11 cellular contexts compared by ENCODE assay signal in the genomic region with DNA sequence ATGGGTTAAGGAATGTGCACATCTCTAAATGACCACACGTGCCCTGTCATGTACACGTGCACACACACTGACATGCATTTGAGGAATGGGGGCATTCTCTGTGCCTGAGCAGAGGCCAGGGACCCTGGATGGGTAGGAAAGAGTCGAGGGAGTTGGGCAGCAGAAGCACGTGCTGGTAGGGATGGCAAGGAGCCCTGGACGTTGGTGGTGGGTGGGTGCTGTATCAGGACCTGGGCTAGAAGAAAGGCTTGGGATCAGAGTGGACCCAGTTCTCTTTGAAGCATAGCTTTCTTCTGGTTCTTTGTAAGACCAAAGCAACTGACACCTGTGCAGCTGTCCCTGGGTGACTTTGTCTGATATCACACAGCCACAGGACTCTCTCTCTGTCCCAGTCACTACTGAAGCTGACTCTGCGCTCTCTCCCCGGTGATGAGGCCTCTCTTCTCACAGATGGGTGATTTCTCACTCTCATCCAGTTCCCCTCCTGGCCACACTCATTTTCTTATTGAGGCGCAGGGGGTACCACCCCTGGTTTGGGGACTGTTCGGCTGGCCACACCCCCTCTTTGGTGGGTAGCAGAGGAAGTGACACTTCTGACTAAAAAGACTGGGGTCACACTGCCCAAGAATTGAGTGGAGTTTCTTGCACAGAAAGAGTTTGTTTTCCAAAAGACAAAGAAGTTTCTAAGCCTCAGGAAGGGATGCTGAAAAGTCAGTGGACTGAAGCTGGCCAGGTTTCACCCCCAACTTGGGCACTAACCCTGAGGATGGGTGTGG.
DNase-seq lines count a peak whose midpoint lies in the region; ATAC-seq and TF ChIP-seq lines count a peak whose summit lies in the region.
"Had no signal": no experiment of that assay in that cellular context is flagged by ENCODE, and none has a peak within 500 bp of the region (broad histone marks: within the 10 kb centered on the region; RNA-seq: fewer than 3 reads in every experiment).

No MANE protein-coding gene starts in this region.

- peak overlapping the region; percentile 55 for H2AFZ ChIP-seq in IMR-90 (replicated peaks; ENCODE audit: low read length, poor library complexity)

- H3K14ac ChIP-seq in IMR-90 (replicated peaks; ENCODE audit: low read depth, low read length), result no peak overlapping the region

- ATAC-seq in GM18505 (IDR thresholded peaks at IDR 0.05; ENCODE audit: unreplicated experiment) (peak; percentile 54), IMR-90 (ENCODE audit: low read depth) (no peak), naive B cell (ENCODE audit: low read depth in 2 of 2) (peak in 1 of 2 donors; percentile 60)
- ATAC-seq in effector memory CD8-positive, alpha-beta T cell (replicated peaks), result no peak

- H3K4me3 ChIP-seq in IMR-90 (ENCODE audit: insufficient read depth, low read depth, low read length), result no peak overlapping the region
- H3K4me3 ChIP-seq: suprapubic skin had no signal

- H2AK5ac ChIP-seq in IMR-90 (ENCODE audit: low read depth, low read length), result peak overlapping the region; percentile 70

- H3K4me1 Mint-ChIP-seq in naive B cell, result peaks cover 10 to 27% (median 18%) of the 10 kb centered on the region in 3 donors
- H3K4me1 Mint-ChIP-seq in effector memory CD8-positive, alpha-beta T cell (ENCODE audit: low read depth in 2 of 2), result peaks cover 0 to 3% of the 10 kb centered on the region in 2 donors

- H2BK20ac ChIP-seq in IMR-90 (ENCODE audit: low read depth, low read length), result peak overlapping the region; percentile 63; the same call in 1 of the 2 replicates

- no peak overlapping the region for H2BK5ac ChIP-seq in IMR-90 (ENCODE audit: low read depth, low read length, poor library complexity, severe bottlenecking)

- dilution Hi-C loops in IMR-90 (cut with HindIII; ENCODE audit: low sequenced_read_pairs, unreplicated experiment), result no loop called here

- H3K23ac ChIP-seq in IMR-90 (ENCODE audit: low read depth, low read length), result no peak overlapping the region

- H3K4ac ChIP-seq in IMR-90 (ENCODE audit: low read depth, low read length), result peak overlapping the region; percentile 51; the same call in 1 of the 2 replicates

- peaks cover 10% of the 10 kb centered on the region; the same call in 1 of the 2 replicates for H3K9me1 ChIP-seq in IMR-90 (ENCODE audit: insufficient read depth, low read length)

- TF ChIP-seq RAD21 in IMR-90 (IDR thresholded peaks at IDR 0.05; ENCODE audit: low read length), result no peak

- H3K9ac ChIP-seq in IMR-90 (ENCODE audit: low read depth, low read length), result no peak overlapping the region

- peak overlapping the region; percentile 22; the same call in 1 of the 3 replicates for H2BK15ac ChIP-seq in IMR-90 (ENCODE audit: low read depth, low read length)

- POLR2A ChIA-PET in IMR-90 (lab: Charles Lee; ENCODE audit: unreplicated experiment), result no interaction called here

- TF ChIP-seq POLR2A in GM18505 (IDR thresholded peaks at IDR 0.05; ENCODE audit: borderline replicate concordance, extremely low read depth, insufficient read depth, insufficient read length) (no peak), IMR-90 (IDR thresholded peaks at IDR 0.05; ENCODE audit: low read depth, low read length) (no peak)

- H3K4me2 ChIP-seq in IMR-90 (ENCODE audit: low read depth, low read length), result no peak overlapping the region

- peak overlapping the region in 2 of 8 donors; percentile 65 to 78 for H3K4me3 Mint-ChIP-seq in naive B cell
- H3K4me3 Mint-ChIP-seq in effector memory CD8-positive, alpha-beta T cell, result no peak overlapping the region

- peaks cover 0 to 10% of the 10 kb centered on the region in 2 experiments; a peak in 1 of 4 replicates for H3K79me1 ChIP-seq in IMR-90 (ENCODE audit: low read depth in 1 of 2, low read length in 2 of 2)

- H3K18ac ChIP-seq in IMR-90 (ENCODE audit: low read depth, low read length), result no peak overlapping the region

- H3K27ac Mint-ChIP-seq in naive B cell, result peak overlapping the region in 1 of 6 donors; percentile 59
- no peak overlapping the region for H3K27ac Mint-ChIP-seq in effector memory CD8-positive, alpha-beta T cell

- H4K20me1 ChIP-seq in IMR-90 (ENCODE audit: insufficient read depth, low read length), result peaks cover 12% of the 10 kb centered on the region

- H4K8ac ChIP-seq in IMR-90 (ENCODE audit: low read depth in 2 of 2, low read length in 2 of 2), result peak overlapping the region in 1 of 2 experiments; percentile 10; a peak in 1 of 4 replicates

- in situ Hi-C loops in IMR-90 (cut with MboI; ENCODE audit: low sequenced_read_pairs), result no loop called here

- H3K27me3 ChIP-seq in IMR-90 (ENCODE audit: control insufficient read depth, insufficient read depth, low read length), result peaks cover 2% of the 10 kb centered on the region; the same call in 1 of the 2 replicates

- H3K9me3 ChIP-seq in IMR-90 (ENCODE audit: control insufficient read depth, insufficient read depth, low read length), result no peaks in the 10 kb centered on the region
- H3K9me3 ChIP-seq: suprapubic skin had no signal

- no peaks in the 10 kb centered on the region for H3K36me3 Mint-ChIP-seq in naive B cell
- peaks cover 2% of the 10 kb centered on the region for H3K36me3 Mint-ChIP-seq in effector memory CD8-positive, alpha-beta T cell (ENCODE audit: insufficient read depth)

- peaks cover 14% of the 10 kb centered on the region for H3K36me3 ChIP-seq in IMR-90 (ENCODE audit: control insufficient read depth, insufficient read depth, low read length)
- H3K36me3 ChIP-seq: suprapubic skin had no signal

- no peak overlapping the region for H4K91ac ChIP-seq in IMR-90 (ENCODE audit: insufficient read depth, low read depth, low read length)

- BruUV-seq in IMR-90 (replicated peaks; lab: Mats Ljungman, UMichigan), result no TSS peak

- H2AK9ac ChIP-seq in IMR-90 (replicated peaks; ENCODE audit: low read depth, low read length, poor library complexity), result no peak overlapping the region

- H2BK120ac ChIP-seq in IMR-90 (ENCODE audit: low read depth, low read length), result peak overlapping the region; percentile 49; the same call in 1 of the 2 replicates

- peaks cover 0 to 4% (median 0%) of the 10 kb centered on the region in 7 donors for H3K9me3 Mint-ChIP-seq in naive B cell
- no peaks in the 10 kb centered on the region for H3K9me3 Mint-ChIP-seq in effector memory CD8-positive, alpha-beta T cell

- peaks cover 26% of the 10 kb centered on the region for H3K4me1 ChIP-seq in IMR-90 (ENCODE audit: control insufficient read depth, insufficient read depth, low read length)

- DNase-seq in GM20000 (ENCODE audit: low spot score), result peak; percentile 66
- no peak for DNase-seq in IMR-90
- DNase-seq in naive B cell, result peak; percentile 9
- no peak for DNase-seq in effector memory CD8-positive, alpha-beta T cell
- no peak for DNase-seq in NCI-H510A (lab: John Stamatoyannopoulos, UW)
- DNase-seq in mesenteric fat pad (ENCODE audit: low spot score), result no peak
- DNase-seq: activated naive CD4-positive, alpha-beta T cell treated with Interleukin-2 at 50 U/mL for 16 hours; cortex of kidney; NCI-H1694 treated with DMSO at 0.1 percent for 48 hours had no signal

- CTCF ChIA-PET in IMR-90 (lab: Yijun Ruan, JAX), result no interaction called here

- no peak overlapping the region for H3K56ac ChIP-seq in IMR-90 (ENCODE audit: extremely low read depth, insufficient read depth, low read length)

- H4K5ac ChIP-seq in IMR-90 (ENCODE audit: low read depth, low read length), result no peak overlapping the region

- no CpG with 5 or more reads among the region's 9 CpGs for WGBS in IMR-90 (ENCODE audit: extremely low coverage in 2 of 2, insufficient read length in 1 of 2), 2 experiments

- peaks cover 28 to 75% (median 68%) of the 10 kb centered on the region in 3 donors for H3K27me3 Mint-ChIP-seq in naive B cell
- peaks cover 53 to 86% of the 10 kb centered on the region in 2 donors for H3K27me3 Mint-ChIP-seq in effector memory CD8-positive, alpha-beta T cell

- TF ChIP-seq CTCF in GM20000 (IDR thresholded peaks at IDR 0.05; ENCODE audit: extremely low read depth, missing control alignments), result no peak
- no peak for TF ChIP-seq CTCF in IMR-90 (conservative IDR thresholded peaks at IDR 0.05; ENCODE audit: low read depth, low read length)

- intact Hi-C loops in IMR-90 (cut with micrococcal nuclease), result loop anchor here (10.0 kb wide), 1 partner anchor 160 kb away; no protein-coding TSS in a partner anchor

- no peak overlapping the region for H3K27ac ChIP-seq in IMR-90 (ENCODE audit: insufficient read depth, low read length)
- H3K27ac ChIP-seq: suprapubic skin had no signal

TF ChIP-seq in IMR-90, 13 proteins besides CTCF, POLR2A, EP300 and RAD21:
- TF ChIP-seq CEBPB (IDR thresholded peaks at IDR 0.05; ENCODE audit: low read depth, low read length), result no peak
- no peak for TF ChIP-seq SMC3 (IDR thresholded peaks at IDR 0.05; ENCODE audit: low read depth, low read length)
- no peak for TF ChIP-seq RCOR1 (IDR thresholded peaks at IDR 0.05; ENCODE audit: insufficient replicate concordance, low read length)
- TF ChIP-seq RFX5 (IDR thresholded peaks at IDR 0.05; ENCODE audit: low read depth, low read length), result no peak
- no peak for TF ChIP-seq NFE2L2 (IDR thresholded peaks at IDR 0.05; ENCODE audit: low read depth, low read length)
- no peak for TF ChIP-seq MXI1 (IDR thresholded peaks at IDR 0.05; ENCODE audit: borderline replicate concordance, low read depth, low read length)
- TF ChIP-seq CHD1 (IDR thresholded peaks at IDR 0.05; ENCODE audit: low read depth, low read length), result no peak
- no peak for TF ChIP-seq BHLHE40 (IDR thresholded peaks at IDR 0.05; ENCODE audit: low read depth, low read length)
- TF ChIP-seq, protein P1, sequence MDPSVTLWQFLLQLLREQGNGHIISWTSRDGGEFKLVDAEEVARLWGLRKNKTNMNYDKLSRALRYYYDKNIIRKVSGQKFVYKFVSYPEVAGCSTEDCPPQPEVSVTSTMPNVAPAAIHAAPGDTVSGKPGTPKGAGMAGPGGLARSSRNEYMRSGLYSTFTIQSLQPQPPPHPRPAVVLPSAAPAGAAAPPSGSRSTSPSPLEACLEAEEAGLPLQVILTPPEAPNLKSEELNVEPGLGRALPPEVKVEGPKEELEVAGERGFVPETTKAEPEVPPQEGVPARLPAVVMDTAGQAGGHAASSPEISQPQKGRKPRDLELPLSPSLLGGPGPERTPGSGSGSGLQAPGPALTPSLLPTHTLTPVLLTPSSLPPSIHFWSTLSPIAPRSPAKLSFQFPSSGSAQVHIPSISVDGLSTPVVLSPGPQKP (IDR thresholded peaks at IDR 0.05; ENCODE audit: borderline replicate concordance, low read depth, low read length), result no peak
TF ChIP-seq in IMR-90: peak in this region for 0.

Comparison
In these comparisons a context has a peak if more than half of its experiments do, and no peak if none do; other contexts are left out.
1. DNase-seq: peak in GM20000 (single experiment) and naive B cell (single experiment); none in IMR-90 (single experiment), effector memory CD8-positive, alpha-beta T cell (0 of 3), NCI-H510A (single experiment) and mesenteric fat pad (single experiment).